2 cellular contexts compared by ENCODE assay signal in the genomic region with DNA sequence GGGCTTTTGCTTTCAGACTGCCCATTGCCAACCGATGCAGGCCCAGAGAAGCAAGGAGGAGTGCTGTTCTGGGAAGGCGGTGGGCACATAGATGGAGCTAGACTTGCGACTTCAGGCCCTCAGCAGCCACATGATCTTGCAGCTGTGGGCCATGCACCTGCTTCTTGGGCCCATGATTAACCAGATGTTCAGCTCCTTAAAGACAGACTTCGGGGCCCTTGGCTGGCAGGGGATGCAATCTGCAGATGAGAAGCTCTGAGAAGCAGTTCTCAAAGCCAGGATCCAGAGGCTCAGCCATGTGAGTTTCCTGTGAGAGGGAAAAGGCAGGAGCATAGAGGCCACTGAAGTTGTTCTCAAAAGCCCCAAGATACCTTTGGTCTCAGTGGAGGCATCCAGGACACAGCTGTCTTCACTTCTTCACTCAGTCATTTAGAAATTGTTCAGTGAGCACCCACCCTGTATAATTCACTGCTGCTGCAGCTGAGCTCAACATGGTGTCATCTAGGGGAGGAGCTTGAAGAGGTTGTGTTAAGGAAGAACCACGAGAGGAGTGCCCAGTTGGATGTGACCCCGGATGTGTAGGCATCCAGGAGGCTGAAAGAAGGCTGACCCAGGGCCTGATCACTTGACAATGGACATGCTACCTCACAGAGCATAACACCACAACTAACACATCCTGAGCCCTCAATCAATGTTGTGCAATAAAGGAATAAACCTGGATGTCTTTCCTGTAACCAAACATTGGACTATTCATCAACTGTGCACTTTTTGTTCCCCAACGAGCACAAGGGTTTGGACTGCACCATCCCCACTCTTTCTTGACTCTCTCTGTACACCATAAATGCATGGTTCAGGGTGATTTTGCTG.
A peak's percentile ranks its signal among the peaks of the same experiment; 100 is the strongest.
TF ChIP-seq lines count a peak whose summit lies in the region.

No MANE protein-coding gene starts in this region.

TF ChIP-seq in H1, 55 proteins besides CTCF, POLR2A, EP300 and RAD21:
- TF ChIP-seq KDM4A (IDR thresholded peaks at IDR 0.05; ENCODE audit: low read depth, low read length, severe bottlenecking) (no peak), SUZ12 (IDR thresholded peaks at IDR 0.05; ENCODE audit: low read length) (no peak), CHD1 (IDR thresholded peaks at IDR 0.05; ENCODE audit: low read depth, low read length) (no peak), KDM1A (IDR thresholded peaks at IDR 0.05; ENCODE audit: borderline replicate concordance, low read length) (no peak), PHF8 (conservative IDR thresholded peaks at IDR 0.05; ENCODE audit: low read depth, low read length) (no peak), SIX5 (IDR thresholded peaks at IDR 0.05; ENCODE audit: low read depth, low read length) (no peak), ATF3 (IDR thresholded peaks at IDR 0.05; ENCODE audit: insufficient read depth, low read depth, low read length) (no peak), CBX8 (IDR thresholded peaks at IDR 0.05; ENCODE audit: borderline replicate concordance, low read depth, low read length) (no peak), ZNF274 (IDR thresholded peaks at IDR 0.05; ENCODE audit: borderline replicate concordance, extremely low read depth, low read length) (no peak), RNF2 (IDR thresholded peaks at IDR 0.05; ENCODE audit: borderline replicate concordance, low read depth, low read length, missing control alignments, poor library complexity, severe bottlenecking) (no peak), TCF12 (IDR thresholded peaks at IDR 0.05; ENCODE audit: low read depth, low read length) (no peak), GABPA (IDR thresholded peaks at IDR 0.05; ENCODE audit: borderline replicate concordance, insufficient read depth, low read length) (no peak), NRF1 (IDR thresholded peaks at IDR 0.05; ENCODE audit: low read depth, low read length) (no peak), SAP30 (IDR thresholded peaks at IDR 0.05; ENCODE audit: insufficient read depth, insufficient replicate concordance, low read length) (no peak), MAX (IDR thresholded peaks at IDR 0.05) (no peak), EGR1 (IDR thresholded peaks at IDR 0.05; ENCODE audit: borderline replicate concordance, low read depth, low read length) (no peak)
TF ChIP-seq in H1: peak in this region for 0.

TF ChIP-seq in HepG2, 621 proteins besides CTCF, POLR2A, EP300 and RAD21:
- no peak for TF ChIP-seq ZNF768 (CRISPR knock-in tag; IDR thresholded peaks at IDR 0.05)
- TF ChIP-seq NFE2L2 (IDR thresholded peaks at IDR 0.05; ENCODE audit: low read length), result no peak
- TF ChIP-seq CEBPB (IDR thresholded peaks at IDR 0.05; ENCODE audit: borderline replicate concordance, low read depth, low read length), result peak; percentile 66; the same call in 1 of the 2 replicates
